ENCODE assay signal across 19 cellular contexts in genomic region chr10:47178537-47179290, GRCh38.
"Had no signal": no experiment of that assay in that cellular context is flagged by ENCODE, and none has a peak within 500 bp of the region (broad histone marks: within the 10 kb centered on the region; RNA-seq: fewer than 3 reads in every experiment).

No MANE protein-coding gene starts in this region.

- H3K27me3 ChIP-seq: adrenal gland, heart right ventricle, right atrium auricular region, suprapubic skin, transverse colon, uterus had no signal

- H3K4me3 Mint-ChIP-seq: activated T-cell treated with anti-CD3 and anti-CD28 coated beads, Interleukin-2, amount 50 U/mL, for 4 hours; neural crest cell; stimulated activated naive CD8-positive, alpha-beta T cell treated with anti-CD3 and anti-CD28 coated beads, Interleukin-15, Interleukin-2, amounts not matched to agents 100 ng/mL and 50 ng/mL, for 24 hours had no signal

- H3K9me3 Mint-ChIP-seq: activated T-cell treated with anti-CD3 and anti-CD28 coated beads, Interleukin-2, amount 50 U/mL, for 4 hours; neural crest cell; stimulated activated naive CD8-positive, alpha-beta T cell treated with anti-CD3 and anti-CD28 coated beads, Interleukin-15, Interleukin-2, amounts not matched to agents 100 ng/mL and 50 ng/mL, for 24 hours had no signal

- H3K4me3 ChIP-seq: adrenal gland, heart right ventricle, left ventricle myocardium inferior, right atrium auricular region, suprapubic skin, transverse colon, uterus had no signal

- H3K4me1 ChIP-seq: adrenal gland, heart right ventricle, left ventricle myocardium inferior, right atrium auricular region, transverse colon, uterus had no signal

- H3K36me3 ChIP-seq: adrenal gland, heart right ventricle, left ventricle myocardium inferior, right atrium auricular region, suprapubic skin, transverse colon, uterus had no signal

- ATAC-seq: esophagus mucosa had no signal

- DNase-seq: activated CD4-positive, CD25-positive, alpha-beta regulatory T cell; activated T-cell treated with anti-CD3 and anti-CD28 coated beads, Interleukin-2, amount 50 U/mL, for 4 hours; adrenal gland; effector CD4-positive, alpha-beta T cell; heart right ventricle; left ventricle myocardium inferior; mammary epithelial cell; midbrain; SK-N-SH; stimulated activated CD4-positive, alpha-beta T cell treated with anti-CD3 and anti-CD28 coated beads, Interleukin-2, amount 100 ng/mL, for 24 hours; T-helper 9 cell; transverse colon; uterus had no signal

- H3K9me3 ChIP-seq: adrenal gland, heart right ventricle, left ventricle myocardium inferior, right atrium auricular region, SK-N-SH, suprapubic skin, transverse colon, uterus had no signal

- H3K27ac ChIP-seq: adrenal gland, heart right ventricle, left ventricle myocardium inferior, right atrium auricular region, suprapubic skin, transverse colon, uterus had no signal

- H3K27me3 Mint-ChIP-seq: stimulated activated naive CD8-positive, alpha-beta T cell treated with anti-CD3 and anti-CD28 coated beads, Interleukin-15, Interleukin-2, amounts not matched to agents 100 ng/mL and 50 ng/mL, for 24 hours had no signal

- H3K9ac ChIP-seq: SK-N-SH had no signal

- H3K27ac Mint-ChIP-seq: progenitor cell of endocrine pancreas; stimulated activated naive CD8-positive, alpha-beta T cell treated with anti-CD3 and anti-CD28 coated beads, Interleukin-15, Interleukin-2, amounts not matched to agents 100 ng/mL and 50 ng/mL, for 24 hours had no signal
